In genomic region chr19:44512326-44513298, GRCh38 we compare ENCODE assay signal across 9 cellular contexts. TPM values are rescaled to one million over a fixed set of nuclear protein-coding genes. Genes with fewer than 3 reads are reported as not detected.
A peak's percentile ranks its signal among the peaks of the same experiment; 100 is the strongest.
DNase-seq lines count a peak whose midpoint lies in the region; ATAC-seq and TF ChIP-seq lines count a peak whose summit lies in the region.
"Had no signal": no experiment of that assay in that cellular context is flagged by ENCODE, and none has a peak within 500 bp of the region (broad histone marks: within the 10 kb centered on the region; RNA-seq: fewer than 3 reads in every experiment).

No MANE protein-coding gene starts in this region.

- TF ChIP-seq POLR2A in adrenal gland (IDR thresholded peaks at IDR 0.05): no peak

- intact Hi-C loops in adrenal gland (cut with DNase I): no loop called here

- H3K9me3 ChIP-seq in adrenal gland (replicated peaks in 1 of 3): no peaks in the 10 kb centered on the region

- no peak overlapping the region for H3K27ac ChIP-seq in adrenal gland

- 31 to 35% (median 33%) methylated on average over 11 to 12 of the region's 12 CpGs for WGBS in adrenal gland, 4 donors

- H3K27me3 Mint-ChIP-seq in nephron (ENCODE audit: low read depth): peaks cover 29% of the 10 kb centered on the region

- H3K4me3 ChIP-seq in adrenal gland: no peak overlapping the region

- no peaks in the 10 kb centered on the region for H3K36me3 ChIP-seq in adrenal gland (replicated peaks in 1 of 2)

- H3K4me1 Mint-ChIP-seq in nephron: no peaks in the 10 kb centered on the region

- H3K27ac Mint-ChIP-seq in nephron: no peak overlapping the region

- H3K4me3 Mint-ChIP-seq in nephron: no peak overlapping the region

- peaks cover 8% of the 10 kb centered on the region for H3K9me3 Mint-ChIP-seq in nephron

- ATAC-seq in HG03457 (IDR thresholded peaks at IDR 0.05; ENCODE audit: unreplicated experiment): no peak
- no peak for ATAC-seq in GM18519 (IDR thresholded peaks at IDR 0.05; ENCODE audit: low FRiP score, unreplicated experiment)

- peak; percentile 32 for DNase-seq in 8988T
- peak; percentile 47 for DNase-seq in EH (ENCODE audit: low read depth)
- peak; percentile 11 for DNase-seq in NCI-H1092 treated with DMSO at 0.1 percent for 48 hours (lab: John Stamatoyannopoulos, UW)
- DNase-seq in adrenal gland: peak in 2 of 7 donors; percentile 39 to 55
- no peak for DNase-seq in NCI-H345 treated with DMSO at 0.1 percent for 48 hours (lab: John Stamatoyannopoulos, UW; ENCODE audit: unreplicated experiment)

- no peaks in the 10 kb centered on the region for H3K36me3 Mint-ChIP-seq in nephron (ENCODE audit: low read depth)

- TF ChIP-seq CTCF in adrenal gland (IDR thresholded peaks at IDR 0.05) (peak; percentile 15 to 32 (median 24)), nephron (IDR thresholded peaks at IDR 0.05; ENCODE audit: unreplicated experiment in 3 of 3) (peak; percentile 17 to 24 (median 22))

- peaks cover 11% of the 10 kb centered on the region for H3K27me3 ChIP-seq in adrenal gland

- no peaks in the 10 kb centered on the region for H3K4me1 ChIP-seq in adrenal gland (replicated peaks in 1 of 2)

RNA-seq across cellular contexts. Expression of gene ZNF180, which starts 12.3 kb away (rescaled TPM):
- 10 to 100 TPM in 5 of 8 donors, 1 to 10 TPM in 3; 5.5 to 25.9 (median 11.8) TPM for total RNA-seq in adrenal gland
- 1 to 10 TPM; 4.7 to 8.1 (median 6.8) TPM for polyA plus RNA-seq in adrenal gland

RNA-seq across cellular contexts. Expression of gene CEACAM20, which starts 16.9 kb away (rescaled TPM):
- under 1 TPM in 1 of 8 donors, not detected in 7; 0.20 TPM for total RNA-seq in adrenal gland
- polyA plus RNA-seq in adrenal gland: under 1 TPM in 1 of 3 donors, not detected in 2; 0.07 TPM
- polyA plus RNA-seq: esophagus had no signal
